ENCODE assay signal across 9 cellular contexts in genomic region chr10:101783736-101784118, GRCh38. TPM values are rescaled to one million over a fixed set of nuclear protein-coding genes. Genes with fewer than 3 reads are reported as not detected.
DNase-seq lines count a peak whose midpoint lies in the region; FAIRE-seq and TF ChIP-seq lines count a peak whose summit lies in the region.
"Had no signal": no experiment of that assay in that cellular context is flagged by ENCODE, and none has a peak within 500 bp of the region (broad histone marks: within the 10 kb centered on the region; RNA-seq: fewer than 3 reads in every experiment).

No MANE protein-coding gene starts in this region.

- peak overlapping the region; percentile 97 for H3K27ac Mint-ChIP-seq in endodermal cell

- H3K4me1 Mint-ChIP-seq in endodermal cell, result peaks cover 39% of the 10 kb centered on the region

- H3K9me3 ChIP-seq in endodermal cell (ENCODE audit: control insufficient read depth, low read length), result no peaks in the 10 kb centered on the region
- H3K9me3 ChIP-seq in prostate gland, result no peaks in the 10 kb centered on the region
- no peaks in the 10 kb centered on the region for H3K9me3 ChIP-seq in small intestine (ENCODE audit: control insufficient read depth, low read depth)

- WGBS in endodermal cell (ENCODE audit: insufficient coverage in 1 of 2, insufficient read length in 1 of 2), 2 experiments, result 72 to 77% methylated on average over 10 of the region's 10 CpGs
- 46% methylated on average over 10 of the region's 10 CpGs for WGBS in prostate gland
- WGBS in small intestine, 3 donors, result 53 to 64% (median 63%) methylated on average over 10 of the region's 10 CpGs

- H3K36me3 ChIP-seq in endodermal cell (ENCODE audit: control insufficient read depth, insufficient read depth, low read length) (peaks cover 61% of the 10 kb centered on the region), prostate gland (peaks cover 0 to 4% of the 10 kb centered on the region in 2 donors), small intestine (ENCODE audit: control insufficient read depth in 2 of 2, insufficient read depth in 2 of 2, low read length in 2 of 2) (peaks cover 0 to 13% of the 10 kb centered on the region in 2 donors)

- intact Hi-C loops in prostate gland (cut with DNase I), result loop anchor here (5.0 kb wide), 3 partner anchors 34 to 571 kb away; partner anchors contain the start of gene OGA

- H3K4me3 ChIP-seq in GM08714 (ENCODE audit: low read length) (peak overlapping the region; percentile 88), endodermal cell (ENCODE audit: low read length) (peak overlapping the region; percentile 90), prostate gland (peak overlapping the region; percentile 57 to 59), small intestine (ENCODE audit: low read depth in 1 of 2, low read length in 2 of 2) (peak overlapping the region in 1 of 2 donors; percentile 58)

- no peaks in the 10 kb centered on the region for H3K27me3 Mint-ChIP-seq in endodermal cell (ENCODE audit: insufficient read depth)

- TF ChIP-seq POLR2A in prostate gland (IDR thresholded peaks at IDR 0.05), result no peak

- peaks cover 33% of the 10 kb centered on the region for H3K36me3 Mint-ChIP-seq in endodermal cell (ENCODE audit: low read depth)

- H3K9me3 Mint-ChIP-seq in endodermal cell, result no peaks in the 10 kb centered on the region

- peak overlapping the region; percentile 6 for H3K27ac ChIP-seq in endodermal cell (ENCODE audit: low read depth, low read length)
- peak overlapping the region; percentile 39 to 53 for H3K27ac ChIP-seq in prostate gland
- peak overlapping the region in 1 of 2 donors; percentile 21 for H3K27ac ChIP-seq in small intestine (ENCODE audit: low read depth in 1 of 2, low read length in 1 of 2)

- TF ChIP-seq CTCF in endodermal cell (conservative IDR thresholded peaks at IDR 0.05) (no peak), prostate gland (IDR thresholded peaks at IDR 0.05) (no peak)

- H3K4me1 ChIP-seq in endodermal cell (ENCODE audit: control insufficient read depth, insufficient read depth, low read length) (peaks cover 8% of the 10 kb centered on the region), prostate gland (replicated peaks) (peaks cover 5% of the 10 kb centered on the region), small intestine (ENCODE audit: control insufficient read depth in 2 of 2, insufficient read depth in 1 of 2, low read depth in 1 of 2, low read length in 1 of 2) (peaks cover 2 to 8% of the 10 kb centered on the region in 2 donors)

- no peak for FAIRE-seq in small intestine (lab: Jason Lieb, UNC)

- DNase-seq in OCI-M1 (lab: John Stamatoyannopoulos, UW) (peak; percentile 67), endodermal cell (peak; percentile 67), prostate gland (ENCODE audit: low spot score) (no peak), UCSD-AML1 (lab: John Stamatoyannopoulos, UW; ENCODE audit: unreplicated experiment) (no peak), small intestine (no peak)
- DNase-seq in stimulated activated CD4-positive, alpha-beta T cell treated with anti-CD3 and anti-CD28 coated beads, Interleukin-4, amount 100 ng/mL, for 24 hours, result no peak
- no peak for DNase-seq in activated CD4-positive, alpha-beta T cell treated with anti-CD3 and anti-CD28 coated beads for 1 hour

- no peaks in the 10 kb centered on the region for H3K27me3 ChIP-seq in endodermal cell (ENCODE audit: control insufficient read depth, insufficient read depth, low read length, poor library complexity, severe bottlenecking)
- no peaks in the 10 kb centered on the region for H3K27me3 ChIP-seq in prostate gland (replicated peaks; ENCODE audit: insufficient read depth)
- no peaks in the 10 kb centered on the region for H3K27me3 ChIP-seq in small intestine (ENCODE audit: control insufficient read depth in 2 of 2, insufficient read depth in 2 of 2, low read length in 2 of 2)

- H3K9ac ChIP-seq in endodermal cell (ENCODE audit: extremely low read depth, low read length, poor library complexity, severe bottlenecking), result peak overlapping the region; percentile 86

- H3K4me3 Mint-ChIP-seq in endodermal cell, result peak overlapping the region; percentile 99

RNA-seq across cellular contexts. Expression of gene NPM3, which starts 0.5 kb away (rescaled TPM):
- 100 to 1,000 TPM in 1 of 2 donors, 10 to 100 TPM in 1; 82.2 to 133 TPM for total RNA-seq in endodermal cell
- polyA plus RNA-seq in endodermal cell (2013, experiment 1 of 2), result 81.8 TPM
- polyA plus RNA-seq in endodermal cell (2013, experiment 2 of 2), result 78.0 TPM
- total RNA-seq in prostate gland, result 10 to 100 TPM; 43.7 to 47.4 TPM
- polyA plus RNA-seq in small intestine, result 10 to 100 TPM in 2 of 3 donors, 1 to 10 TPM in 1; 2.5 to 49.8 (median 14.9) TPM

RNA-seq across cellular contexts. Expression of gene FGF8, which starts 7.8 kb away (rescaled TPM):
- total RNA-seq in endodermal cell (10 to 100 TPM; 13.3 to 46.5 TPM), prostate gland (1 to 10 TPM in 1 of 2 donors, not detected in 1; 1.2 TPM)
- polyA plus RNA-seq in endodermal cell (2013, experiment 1 of 2), result 28.6 TPM
- 31.4 TPM for polyA plus RNA-seq in endodermal cell (2013, experiment 2 of 2)
- under 1 TPM in 1 of 3 donors, not detected in 2; 0.12 TPM for polyA plus RNA-seq in small intestine
- total RNA-seq: SK-MEL-5 had no signal

RNA-seq across cellular contexts. Expression of gene OGA, which starts 34.5 kb away (rescaled TPM):
- total RNA-seq in endodermal cell (100 to 1,000 TPM; 138 to 149 TPM), prostate gland (100 to 1,000 TPM in 1 of 2 donors, 10 to 100 TPM in 1; 82.5 to 143 TPM)
- polyA plus RNA-seq in endodermal cell (2013, experiment 1 of 2), result 104 TPM
- 105 TPM for polyA plus RNA-seq in endodermal cell (2013, experiment 2 of 2)
- 10 to 100 TPM; 26.5 to 34.0 (median 28.5) TPM for polyA plus RNA-seq in small intestine

RNA-seq across cellular contexts. Expression of gene KCNIP2, which starts 59.9 kb away (rescaled TPM):
- 1 to 10 TPM; 2.8 to 3.0 TPM for total RNA-seq in endodermal cell
- polyA plus RNA-seq in endodermal cell (2013, experiment 1 of 2), result 4.5 TPM
- 3.9 TPM for polyA plus RNA-seq in endodermal cell (2013, experiment 2 of 2)
- 1 to 10 TPM; 2.6 to 3.0 TPM for total RNA-seq in prostate gland
- 1 to 10 TPM; 2.5 to 3.6 (median 3.2) TPM for polyA plus RNA-seq in small intestine

Comparison
In these comparisons a context has a peak if more than half of its experiments do, and no peak if none do; other contexts are left out.
1. DNase-seq: peak in OCI-M1 (single experiment) and endodermal cell (single experiment); none in prostate gland (single experiment), stimulated activated CD4-positive, alpha-beta T cell treated with anti-CD3 and anti-CD28 coated beads, Interleukin-4, amount 100 ng/mL, for 24 hours (single experiment), UCSD-AML1 (single experiment), activated CD4-positive, alpha-beta T cell treated with anti-CD3 and anti-CD28 coated beads for 1 hour (single experiment) and small intestine (single experiment).
2. RNA of gene FGF8, which starts 7.8 kb away (total RNA-seq): 13.3 to 46.5 TPM in endodermal cell; 1.2 TPM in prostate gland; every median in the first group is over 4 times any median in the second.